ENCODE assay signal across 2 cellular contexts in genomic region chr2:217873371-217873770, GRCh38.
TF ChIP-seq lines count a peak whose summit lies in the region.

No MANE protein-coding gene starts in this region.

TF ChIP-seq in Ishikawa, 13 proteins besides CTCF, POLR2A, EP300 and RAD21 (continued from another document):
- no peak for TF ChIP-seq TEAD4 (IDR thresholded peaks at IDR 0.05)
- TF ChIP-seq TCF12 (IDR thresholded peaks at IDR 0.05; ENCODE audit: low read depth) = no peak

TF ChIP-seq in H1, 55 proteins besides CTCF, POLR2A, EP300 and RAD21 (continued from another document):
- TF ChIP-seq CHD7 (IDR thresholded peaks at IDR 0.05; ENCODE audit: insufficient replicate concordance, low read length) (no peak), SRF (IDR thresholded peaks at IDR 0.05; ENCODE audit: low read depth, low read length) (no peak), MAX (IDR thresholded peaks at IDR 0.05) (no peak), ASH2L (IDR thresholded peaks at IDR 0.05; ENCODE audit: low read length) (no peak)
